In genomic region chr2:71560286-71561011, GRCh38 we compare ENCODE assay signal across 1 cellular context.
TF ChIP-seq lines count a peak whose summit lies in the region.

No MANE protein-coding gene starts in this region.

TF ChIP-seq in GM23338, 12 proteins besides CTCF, POLR2A, EP300 and RAD21 (continued from another document):
- TF ChIP-seq ZNF462 (CRISPR knock-in tag; IDR thresholded peaks at IDR 0.05) (no peak), ZNF114 (CRISPR knock-in tag; IDR thresholded peaks at IDR 0.05) (no peak), STAT1 (IDR thresholded peaks at IDR 0.05; ENCODE audit: unreplicated experiment) (no peak), CREB1 (CRISPR knock-in tag; IDR thresholded peaks at IDR 0.05; ENCODE audit: low read depth) (no peak), POLR2AphosphoS5 (IDR thresholded peaks at IDR 0.05; ENCODE audit: low read depth) (no peak), JUNB (IDR thresholded peaks at IDR 0.05; ENCODE audit: unreplicated experiment) (no peak), ZNF331 (CRISPR knock-in tag; IDR thresholded peaks at IDR 0.05; ENCODE audit: low read depth) (no peak), EZH2phosphoT487 (IDR thresholded peaks at IDR 0.05; ENCODE audit: unreplicated experiment) (no peak)
- TF ChIP-seq, protein P1, sequence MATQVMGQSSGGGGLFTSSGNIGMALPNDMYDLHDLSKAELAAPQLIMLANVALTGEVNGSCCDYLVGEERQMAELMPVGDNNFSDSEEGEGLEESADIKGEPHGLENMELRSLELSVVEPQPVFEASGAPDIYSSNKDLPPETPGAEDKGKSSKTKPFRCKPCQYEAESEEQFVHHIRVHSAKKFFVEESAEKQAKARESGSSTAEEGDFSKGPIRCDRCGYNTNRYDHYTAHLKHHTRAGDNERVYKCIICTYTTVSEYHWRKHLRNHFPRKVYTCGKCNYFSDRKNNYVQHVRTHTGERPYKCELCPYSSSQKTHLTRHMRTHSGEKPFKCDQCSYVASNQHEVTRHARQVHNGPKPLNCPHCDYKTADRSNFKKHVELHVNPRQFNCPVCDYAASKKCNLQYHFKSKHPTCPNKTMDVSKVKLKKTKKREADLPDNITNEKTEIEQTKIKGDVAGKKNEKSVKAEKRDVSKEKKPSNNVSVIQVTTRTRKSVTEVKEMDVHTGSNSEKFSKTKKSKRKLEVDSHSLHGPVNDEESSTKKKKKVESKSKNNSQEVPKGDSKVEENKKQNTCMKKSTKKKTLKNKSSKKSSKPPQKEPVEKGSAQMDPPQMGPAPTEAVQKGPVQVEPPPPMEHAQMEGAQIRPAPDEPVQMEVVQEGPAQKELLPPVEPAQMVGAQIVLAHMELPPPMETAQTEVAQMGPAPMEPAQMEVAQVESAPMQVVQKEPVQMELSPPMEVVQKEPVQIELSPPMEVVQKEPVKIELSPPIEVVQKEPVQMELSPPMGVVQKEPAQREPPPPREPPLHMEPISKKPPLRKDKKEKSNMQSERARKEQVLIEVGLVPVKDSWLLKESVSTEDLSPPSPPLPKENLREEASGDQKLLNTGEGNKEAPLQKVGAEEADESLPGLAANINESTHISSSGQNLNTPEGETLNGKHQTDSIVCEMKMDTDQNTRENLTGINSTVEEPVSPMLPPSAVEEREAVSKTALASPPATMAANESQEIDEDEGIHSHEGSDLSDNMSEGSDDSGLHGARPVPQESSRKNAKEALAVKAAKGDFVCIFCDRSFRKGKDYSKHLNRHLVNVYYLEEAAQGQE (IDR thresholded peaks at IDR 0.05; ENCODE audit: unreplicated experiment): no peak
- TF ChIP-seq, protein P2, sequence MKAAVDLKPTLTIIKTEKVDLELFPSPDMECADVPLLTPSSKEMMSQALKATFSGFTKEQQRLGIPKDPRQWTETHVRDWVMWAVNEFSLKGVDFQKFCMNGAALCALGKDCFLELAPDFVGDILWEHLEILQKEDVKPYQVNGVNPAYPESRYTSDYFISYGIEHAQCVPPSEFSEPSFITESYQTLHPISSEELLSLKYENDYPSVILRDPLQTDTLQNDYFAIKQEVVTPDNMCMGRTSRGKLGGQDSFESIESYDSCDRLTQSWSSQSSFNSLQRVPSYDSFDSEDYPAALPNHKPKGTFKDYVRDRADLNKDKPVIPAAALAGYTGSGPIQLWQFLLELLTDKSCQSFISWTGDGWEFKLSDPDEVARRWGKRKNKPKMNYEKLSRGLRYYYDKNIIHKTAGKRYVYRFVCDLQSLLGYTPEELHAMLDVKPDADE (IDR thresholded peaks at IDR 0.05): no peak
